ENCODE assay signal across 1 cellular context in the genomic region with DNA sequence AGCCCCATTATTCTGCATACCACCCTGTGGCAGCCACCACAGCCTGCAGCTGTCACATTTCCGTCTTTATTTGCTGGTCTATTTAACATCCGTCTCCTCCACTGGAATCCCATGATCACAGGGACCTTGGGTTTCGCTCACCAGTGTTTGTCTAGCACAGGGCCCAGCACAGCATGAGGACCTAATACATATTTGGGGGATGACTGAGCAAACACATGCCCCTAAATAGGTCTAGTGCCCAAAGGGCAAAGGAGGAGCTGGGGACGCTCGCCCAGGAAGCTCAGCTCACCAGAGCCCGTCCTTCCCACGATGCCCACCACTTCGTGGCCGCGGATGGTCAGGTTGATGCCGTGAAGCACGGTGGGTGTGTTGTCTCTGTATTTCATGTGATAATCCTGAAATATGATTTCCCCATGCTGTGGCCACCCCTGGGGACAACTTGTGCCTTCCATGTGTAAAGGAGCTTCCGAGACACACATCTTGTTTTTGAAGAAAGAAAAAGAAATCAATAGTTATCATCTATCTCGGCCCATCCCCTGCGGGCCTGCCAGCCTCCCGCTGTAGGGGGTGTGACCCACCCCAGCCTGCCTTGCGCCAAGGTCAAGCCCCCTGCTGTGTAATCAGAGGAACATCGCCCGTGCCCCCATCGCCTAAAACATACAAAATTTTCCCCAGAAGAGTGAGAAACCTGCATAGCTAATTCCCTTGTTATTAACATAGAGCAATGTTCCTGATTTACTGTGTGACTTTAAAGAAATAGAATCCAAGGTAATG.
TF ChIP-seq lines count a peak whose summit lies in the region.

No MANE protein-coding gene starts in this region.

TF ChIP-seq in HepG2, 621 proteins besides CTCF, POLR2A, EP300 and RAD21 (continued from another document and continues in another):
- TF ChIP-seq, protein P1, sequence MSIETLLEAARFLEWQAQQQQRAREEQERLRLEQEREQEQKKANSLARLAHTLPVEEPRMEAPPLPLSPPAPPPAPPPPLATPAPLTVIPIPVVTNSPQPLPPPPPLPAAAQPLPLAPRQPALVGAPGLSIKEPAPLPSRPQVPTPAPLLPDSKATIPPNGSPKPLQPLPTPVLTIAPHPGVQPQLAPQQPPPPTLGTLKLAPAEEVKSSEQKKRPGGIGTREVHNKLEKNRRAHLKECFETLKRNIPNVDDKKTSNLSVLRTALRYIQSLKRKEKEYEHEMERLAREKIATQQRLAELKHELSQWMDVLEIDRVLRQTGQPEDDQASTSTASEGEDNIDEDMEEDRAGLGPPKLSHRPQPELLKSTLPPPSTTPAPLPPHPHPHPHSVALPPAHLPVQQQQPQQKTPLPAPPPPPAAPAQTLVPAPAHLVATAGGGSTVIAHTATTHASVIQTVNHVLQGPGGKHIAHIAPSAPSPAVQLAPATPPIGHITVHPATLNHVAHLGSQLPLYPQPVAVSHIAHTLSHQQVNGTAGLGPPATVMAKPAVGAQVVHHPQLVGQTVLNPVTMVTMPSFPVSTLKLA (IDR thresholded peaks at IDR 0.05), result no peak
- TF ChIP-seq, protein P2, sequence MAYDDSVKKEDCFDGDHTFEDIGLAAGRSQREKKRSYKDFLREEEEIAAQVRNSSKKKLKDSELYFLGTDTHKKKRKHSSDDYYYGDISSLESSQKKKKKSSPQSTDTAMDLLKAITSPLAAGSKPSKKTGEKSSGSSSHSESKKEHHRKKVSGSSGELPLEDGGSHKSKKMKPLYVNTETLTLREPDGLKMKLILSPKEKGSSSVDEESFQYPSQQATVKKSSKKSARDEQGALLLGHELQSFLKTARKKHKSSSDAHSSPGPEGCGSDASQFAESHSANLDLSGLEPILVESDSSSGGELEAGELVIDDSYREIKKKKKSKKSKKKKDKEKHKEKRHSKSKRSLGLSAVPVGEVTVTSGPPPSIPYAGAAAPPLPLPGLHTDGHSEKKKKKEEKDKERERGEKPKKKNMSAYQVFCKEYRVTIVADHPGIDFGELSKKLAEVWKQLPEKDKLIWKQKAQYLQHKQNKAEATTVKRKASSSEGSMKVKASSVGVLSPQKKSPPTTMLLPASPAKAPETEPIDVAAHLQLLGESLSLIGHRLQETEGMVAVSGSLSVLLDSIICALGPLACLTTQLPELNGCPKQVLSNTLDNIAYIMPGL (CRISPR knock-in tag; IDR thresholded peaks at IDR 0.05; ENCODE audit: borderline replicate concordance in 1 of 2, low read depth in 1 of 2), result no peak
- TF ChIP-seq MED13 (CRISPR knock-in tag; IDR thresholded peaks at IDR 0.05), result no peak
- no peak for TF ChIP-seq ZNF274 (CRISPR knock-in tag; IDR thresholded peaks at IDR 0.05)
- TF ChIP-seq ZFP62 (CRISPR knock-in tag; IDR thresholded peaks at IDR 0.05), result no peak
- no peak for TF ChIP-seq ZNF772 (CRISPR knock-in tag; IDR thresholded peaks at IDR 0.05)
- TF ChIP-seq, protein P3, sequence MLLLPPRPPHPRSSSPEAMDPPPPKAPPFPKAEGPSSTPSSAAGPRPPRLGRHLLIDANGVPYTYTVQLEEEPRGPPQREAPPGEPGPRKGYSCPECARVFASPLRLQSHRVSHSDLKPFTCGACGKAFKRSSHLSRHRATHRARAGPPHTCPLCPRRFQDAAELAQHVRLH (CRISPR knock-in tag; IDR thresholded peaks at IDR 0.05; ENCODE audit: borderline replicate concordance, low read depth), result 0 out of 2 replicates have a peak, but pooled peaks have one; percentile 22
- no peak for TF ChIP-seq ZNF331 (CRISPR knock-in tag; IDR thresholded peaks at IDR 0.05)
- TF ChIP-seq ZNF484 (CRISPR knock-in tag; IDR thresholded peaks at IDR 0.05; ENCODE audit: borderline replicate concordance, low read depth), result no peak
- TF ChIP-seq FOXA3 (CRISPR knock-in tag; IDR thresholded peaks at IDR 0.05), result peak; percentile 16; the same call in 1 of the 2 replicates
- no peak for TF ChIP-seq ZNF616 (CRISPR knock-in tag; IDR thresholded peaks at IDR 0.05; ENCODE audit: low read depth)
- TF ChIP-seq, protein P4, sequence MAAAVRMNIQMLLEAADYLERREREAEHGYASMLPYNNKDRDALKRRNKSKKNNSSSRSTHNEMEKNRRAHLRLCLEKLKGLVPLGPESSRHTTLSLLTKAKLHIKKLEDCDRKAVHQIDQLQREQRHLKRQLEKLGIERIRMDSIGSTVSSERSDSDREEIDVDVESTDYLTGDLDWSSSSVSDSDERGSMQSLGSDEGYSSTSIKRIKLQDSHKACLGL (CRISPR knock-in tag; IDR thresholded peaks at IDR 0.05), result no peak
- TF ChIP-seq, protein P5, sequence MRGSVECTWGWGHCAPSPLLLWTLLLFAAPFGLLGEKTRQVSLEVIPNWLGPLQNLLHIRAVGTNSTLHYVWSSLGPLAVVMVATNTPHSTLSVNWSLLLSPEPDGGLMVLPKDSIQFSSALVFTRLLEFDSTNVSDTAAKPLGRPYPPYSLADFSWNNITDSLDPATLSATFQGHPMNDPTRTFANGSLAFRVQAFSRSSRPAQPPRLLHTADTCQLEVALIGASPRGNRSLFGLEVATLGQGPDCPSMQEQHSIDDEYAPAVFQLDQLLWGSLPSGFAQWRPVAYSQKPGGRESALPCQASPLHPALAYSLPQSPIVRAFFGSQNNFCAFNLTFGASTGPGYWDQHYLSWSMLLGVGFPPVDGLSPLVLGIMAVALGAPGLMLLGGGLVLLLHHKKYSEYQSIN (CRISPR knock-in tag; IDR thresholded peaks at IDR 0.05; ENCODE audit: borderline replicate concordance), result no peak
- no peak for TF ChIP-seq RBM22 (optimal IDR thresholded peaks at IDR 0.05; ENCODE audit: low read length)
- TF ChIP-seq, protein P6, sequence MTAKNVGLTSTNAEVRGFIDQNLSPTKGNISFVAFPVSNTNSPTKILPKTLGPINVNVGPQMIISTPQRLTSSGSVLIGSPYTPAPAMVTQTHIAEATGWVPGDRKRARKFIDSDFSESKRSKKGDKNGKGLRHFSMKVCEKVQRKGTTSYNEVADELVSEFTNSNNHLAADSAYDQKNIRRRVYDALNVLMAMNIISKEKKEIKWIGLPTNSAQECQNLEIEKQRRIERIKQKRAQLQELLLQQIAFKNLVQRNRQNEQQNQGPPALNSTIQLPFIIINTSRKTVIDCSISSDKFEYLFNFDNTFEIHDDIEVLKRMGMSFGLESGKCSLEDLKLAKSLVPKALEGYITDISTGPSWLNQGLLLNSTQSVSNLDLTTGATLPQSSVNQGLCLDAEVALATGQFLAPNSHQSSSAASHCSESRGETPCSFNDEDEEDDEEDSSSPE (CRISPR knock-in tag; IDR thresholded peaks at IDR 0.05), result no peak
- no peak for TF ChIP-seq PHF5A (CRISPR knock-in tag; IDR thresholded peaks at IDR 0.05; ENCODE audit: low read depth, unreplicated experiment)
- TF ChIP-seq RFXANK (CRISPR knock-in tag; IDR thresholded peaks at IDR 0.05), result no peak
- no peak for TF ChIP-seq NCOA1 (CRISPR knock-in tag; IDR thresholded peaks at IDR 0.05)
- no peak for TF ChIP-seq ZNF777 (CRISPR knock-in tag; IDR thresholded peaks at IDR 0.05)
- no peak for TF ChIP-seq ZNF619 (CRISPR knock-in tag; IDR thresholded peaks at IDR 0.05)
- TF ChIP-seq, protein P7, sequence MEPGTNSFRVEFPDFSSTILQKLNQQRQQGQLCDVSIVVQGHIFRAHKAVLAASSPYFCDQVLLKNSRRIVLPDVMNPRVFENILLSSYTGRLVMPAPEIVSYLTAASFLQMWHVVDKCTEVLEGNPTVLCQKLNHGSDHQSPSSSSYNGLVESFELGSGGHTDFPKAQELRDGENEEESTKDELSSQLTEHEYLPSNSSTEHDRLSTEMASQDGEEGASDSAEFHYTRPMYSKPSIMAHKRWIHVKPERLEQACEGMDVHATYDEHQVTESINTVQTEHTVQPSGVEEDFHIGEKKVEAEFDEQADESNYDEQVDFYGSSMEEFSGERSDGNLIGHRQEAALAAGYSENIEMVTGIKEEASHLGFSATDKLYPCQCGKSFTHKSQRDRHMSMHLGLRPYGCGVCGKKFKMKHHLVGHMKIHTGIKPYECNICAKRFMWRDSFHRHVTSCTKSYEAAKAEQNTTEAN (CRISPR knock-in tag; conservative IDR thresholded peaks at IDR 0.05), result no peak
- TF ChIP-seq MED1 (CRISPR knock-in tag; IDR thresholded peaks at IDR 0.05), result no peak
- TF ChIP-seq PTBP1 (IDR thresholded peaks at IDR 0.05; ENCODE audit: low read depth, low read length, poor library complexity, severe bottlenecking), result no peak
- TF ChIP-seq, protein P8, sequence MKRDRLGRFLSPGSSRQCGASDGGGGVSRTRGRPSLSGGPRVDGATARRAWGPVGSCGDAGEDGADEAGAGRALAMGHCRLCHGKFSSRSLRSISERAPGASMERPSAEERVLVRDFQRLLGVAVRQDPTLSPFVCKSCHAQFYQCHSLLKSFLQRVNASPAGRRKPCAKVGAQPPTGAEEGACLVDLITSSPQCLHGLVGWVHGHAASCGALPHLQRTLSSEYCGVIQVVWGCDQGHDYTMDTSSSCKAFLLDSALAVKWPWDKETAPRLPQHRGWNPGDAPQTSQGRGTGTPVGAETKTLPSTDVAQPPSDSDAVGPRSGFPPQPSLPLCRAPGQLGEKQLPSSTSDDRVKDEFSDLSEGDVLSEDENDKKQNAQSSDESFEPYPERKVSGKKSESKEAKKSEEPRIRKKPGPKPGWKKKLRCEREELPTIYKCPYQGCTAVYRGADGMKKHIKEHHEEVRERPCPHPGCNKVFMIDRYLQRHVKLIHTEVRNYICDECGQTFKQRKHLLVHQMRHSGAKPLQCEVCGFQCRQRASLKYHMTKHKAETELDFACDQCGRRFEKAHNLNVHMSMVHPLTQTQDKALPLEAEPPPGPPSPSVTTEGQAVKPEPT (CRISPR knock-in tag; IDR thresholded peaks at IDR 0.05; ENCODE audit: low read depth), result no peak
- no peak for TF ChIP-seq RAD51 (IDR thresholded peaks at IDR 0.05; ENCODE audit: borderline replicate concordance)
- TF ChIP-seq, protein P9, sequence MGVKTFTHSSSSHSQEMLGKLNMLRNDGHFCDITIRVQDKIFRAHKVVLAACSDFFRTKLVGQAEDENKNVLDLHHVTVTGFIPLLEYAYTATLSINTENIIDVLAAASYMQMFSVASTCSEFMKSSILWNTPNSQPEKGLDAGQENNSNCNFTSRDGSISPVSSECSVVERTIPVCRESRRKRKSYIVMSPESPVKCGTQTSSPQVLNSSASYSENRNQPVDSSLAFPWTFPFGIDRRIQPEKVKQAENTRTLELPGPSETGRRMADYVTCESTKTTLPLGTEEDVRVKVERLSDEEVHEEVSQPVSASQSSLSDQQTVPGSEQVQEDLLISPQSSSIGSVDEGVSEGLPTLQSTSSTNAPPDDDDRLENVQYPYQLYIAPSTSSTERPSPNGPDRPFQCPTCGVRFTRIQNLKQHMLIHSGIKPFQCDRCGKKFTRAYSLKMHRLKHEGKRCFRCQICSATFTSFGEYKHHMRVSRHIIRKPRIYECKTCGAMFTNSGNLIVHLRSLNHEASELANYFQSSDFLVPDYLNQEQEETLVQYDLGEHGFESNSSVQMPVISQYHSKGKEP (CRISPR knock-in tag; IDR thresholded peaks at IDR 0.05), result no peak
- TF ChIP-seq, protein P10, sequence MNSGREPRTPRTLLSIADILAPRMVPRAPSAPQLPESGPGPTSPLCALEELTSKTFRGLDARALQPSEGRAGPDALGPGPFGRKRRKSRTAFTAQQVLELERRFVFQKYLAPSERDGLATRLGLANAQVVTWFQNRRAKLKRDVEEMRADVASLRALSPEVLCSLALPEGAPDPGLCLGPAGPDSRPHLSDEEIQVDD (CRISPR knock-in tag; IDR thresholded peaks at IDR 0.05; ENCODE audit: borderline replicate concordance), result no peak
- TF ChIP-seq, protein P11, sequence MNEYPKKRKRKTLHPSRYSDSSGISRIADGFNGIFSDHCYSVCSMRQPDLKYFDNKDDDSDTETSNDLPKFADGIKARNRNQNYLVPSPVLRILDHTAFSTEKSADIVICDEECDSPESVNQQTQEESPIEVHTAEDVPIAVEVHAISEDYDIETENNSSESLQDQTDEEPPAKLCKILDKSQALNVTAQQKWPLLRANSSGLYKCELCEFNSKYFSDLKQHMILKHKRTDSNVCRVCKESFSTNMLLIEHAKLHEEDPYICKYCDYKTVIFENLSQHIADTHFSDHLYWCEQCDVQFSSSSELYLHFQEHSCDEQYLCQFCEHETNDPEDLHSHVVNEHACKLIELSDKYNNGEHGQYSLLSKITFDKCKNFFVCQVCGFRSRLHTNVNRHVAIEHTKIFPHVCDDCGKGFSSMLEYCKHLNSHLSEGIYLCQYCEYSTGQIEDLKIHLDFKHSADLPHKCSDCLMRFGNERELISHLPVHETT (CRISPR knock-in tag; conservative IDR thresholded peaks at IDR 0.05), result no peak
- TF ChIP-seq TBP (CRISPR knock-in tag; IDR thresholded peaks at IDR 0.05), result no peak
- no peak for TF ChIP-seq SNRNP70 (IDR thresholded peaks at IDR 0.05; ENCODE audit: low read depth, low read length)
- TF ChIP-seq ZNF143 (CRISPR knock-in tag; IDR thresholded peaks at IDR 0.05), result peak; percentile 51
- no peak for TF ChIP-seq FOXA1 (IDR thresholded peaks at IDR 0.05)
- peak; percentile 31; the same call in 1 of the 2 replicates for TF ChIP-seq FOXA1 (CRISPR knock-in tag; IDR thresholded peaks at IDR 0.05)
- TF ChIP-seq, protein P12, sequence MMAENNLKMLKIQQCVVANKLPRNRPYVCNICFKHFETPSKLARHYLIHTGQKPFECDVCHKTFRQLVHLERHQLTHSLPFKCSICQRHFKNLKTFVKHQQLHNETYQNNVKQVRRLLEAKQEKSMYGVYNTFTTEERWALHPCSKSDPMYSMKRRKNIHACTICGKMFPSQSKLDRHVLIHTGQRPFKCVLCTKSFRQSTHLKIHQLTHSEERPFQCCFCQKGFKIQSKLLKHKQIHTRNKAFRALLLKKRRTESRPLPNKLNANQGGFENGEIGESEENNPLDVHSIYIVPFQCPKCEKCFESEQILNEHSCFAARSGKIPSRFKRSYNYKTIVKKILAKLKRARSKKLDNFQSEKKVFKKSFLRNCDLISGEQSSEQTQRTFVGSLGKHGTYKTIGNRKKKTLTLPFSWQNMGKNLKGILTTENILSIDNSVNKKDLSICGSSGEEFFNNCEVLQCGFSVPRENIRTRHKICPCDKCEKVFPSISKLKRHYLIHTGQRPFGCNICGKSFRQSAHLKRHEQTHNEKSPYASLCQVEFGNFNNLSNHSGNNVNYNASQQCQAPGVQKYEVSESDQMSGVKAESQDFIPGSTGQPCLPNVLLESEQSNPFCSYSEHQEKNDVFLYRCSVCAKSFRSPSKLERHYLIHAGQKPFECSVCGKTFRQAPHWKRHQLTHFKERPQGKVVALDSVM (CRISPR knock-in tag; IDR thresholded peaks at IDR 0.05), result no peak
- no peak for TF ChIP-seq ATF7 (IDR thresholded peaks at IDR 0.05)
- TF ChIP-seq ATF7 (CRISPR knock-in tag; IDR thresholded peaks at IDR 0.05), result 0 out of 2 replicates have a peak, but pooled peaks have one; percentile 18
- no peak for TF ChIP-seq ZNF792 (CRISPR knock-in tag; IDR thresholded peaks at IDR 0.05)
- TF ChIP-seq SCMH1 (CRISPR knock-in tag; IDR thresholded peaks at IDR 0.05; ENCODE audit: borderline replicate concordance), result no peak
- TF ChIP-seq TCF12 (IDR thresholded peaks at IDR 0.05), result no peak
- no peak for TF ChIP-seq TCF12 (CRISPR knock-in tag; IDR thresholded peaks at IDR 0.05)
- TF ChIP-seq ATF7-NPFF (CRISPR knock-in tag; IDR thresholded peaks at IDR 0.05; ENCODE audit: low read depth), result no peak
- no peak for TF ChIP-seq ZNF83 (CRISPR knock-in tag; IDR thresholded peaks at IDR 0.05; ENCODE audit: borderline replicate concordance)
- TF ChIP-seq ZNF34 (CRISPR knock-in tag; IDR thresholded peaks at IDR 0.05; ENCODE audit: borderline replicate concordance), result no peak
- TF ChIP-seq, protein P13, sequence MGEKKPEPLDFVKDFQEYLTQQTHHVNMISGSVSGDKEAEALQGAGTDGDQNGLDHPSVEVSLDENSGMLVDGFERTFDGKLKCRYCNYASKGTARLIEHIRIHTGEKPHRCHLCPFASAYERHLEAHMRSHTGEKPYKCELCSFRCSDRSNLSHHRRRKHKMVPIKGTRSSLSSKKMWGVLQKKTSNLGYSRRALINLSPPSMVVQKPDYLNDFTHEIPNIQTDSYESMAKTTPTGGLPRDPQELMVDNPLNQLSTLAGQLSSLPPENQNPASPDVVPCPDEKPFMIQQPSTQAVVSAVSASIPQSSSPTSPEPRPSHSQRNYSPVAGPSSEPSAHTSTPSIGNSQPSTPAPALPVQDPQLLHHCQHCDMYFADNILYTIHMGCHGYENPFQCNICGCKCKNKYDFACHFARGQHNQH (CRISPR knock-in tag; IDR thresholded peaks at IDR 0.05), result peak; percentile 38; the same call in 1 of the 2 replicates
